Comparison of ENCODE assay signal across 7 cellular contexts in the genomic region with DNA sequence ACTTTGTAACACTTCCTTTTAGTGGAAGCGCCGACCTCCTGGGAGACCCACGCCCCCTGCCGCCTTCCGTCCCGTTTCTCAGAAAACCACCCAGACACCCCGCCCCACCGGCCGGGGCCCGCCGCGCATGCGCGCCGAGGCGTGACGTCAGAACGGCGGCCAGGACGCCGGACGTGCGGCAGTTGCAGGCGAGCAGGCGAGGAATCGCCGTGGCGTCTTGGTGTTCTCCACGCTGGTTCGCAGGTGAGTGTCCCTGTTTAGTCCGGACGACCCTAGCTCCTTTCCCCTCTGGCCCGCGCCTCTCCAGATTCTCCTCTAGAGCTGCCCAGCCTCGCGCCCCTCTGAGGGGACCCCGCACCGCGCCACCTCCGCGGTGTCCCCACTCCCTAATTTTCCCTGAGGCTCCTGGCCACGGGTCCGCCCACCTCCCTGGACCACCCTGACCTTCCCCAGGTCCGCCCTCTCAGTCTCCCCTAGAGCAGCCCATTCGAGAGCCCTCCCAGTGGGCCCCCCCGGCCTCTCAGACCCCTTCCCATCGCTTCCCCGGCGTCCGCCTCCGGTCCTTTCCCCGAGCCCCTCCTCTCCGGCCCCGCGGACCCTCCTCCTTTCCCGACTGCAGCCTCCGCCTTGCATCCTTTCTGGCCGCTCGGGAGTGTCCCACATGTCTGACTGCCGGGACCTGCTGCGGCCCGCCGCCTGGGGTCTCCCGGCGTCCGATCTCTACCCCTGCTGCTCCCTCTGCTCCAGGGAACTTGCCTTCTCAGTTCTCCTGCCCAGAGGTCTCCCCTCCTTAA. TPM values are rescaled to one million over a fixed set of nuclear protein-coding genes. Genes with fewer than 3 reads are reported as not detected.
A peak's percentile ranks its signal among the peaks of the same experiment; 100 is the strongest.
DNase-seq lines count a peak whose midpoint lies in the region; ATAC-seq and TF ChIP-seq lines count a peak whose summit lies in the region.

TSS of gene PLEKHB2 (plus strand) at position 181 of the 794 bp plus-strand sequence. CDS start 15,606 bp downstream, outside the sequence.

- WGBS in sigmoid colon, 2 donors: 1% methylated on average over 66 of the region's 66 CpGs

- peak within 1 kb of the TSS; percentile 75 to 98 (median 87) for H3K4me3 ChIP-seq in sigmoid colon

- peak; percentile 79 to 93 for TF ChIP-seq POLR2A in sigmoid colon (IDR thresholded peaks at IDR 0.05)

- no peaks in the 10 kb centered on the region for H3K9me3 ChIP-seq in sigmoid colon

- ATAC-seq in GM18502 (IDR thresholded peaks at IDR 0.05; ENCODE audit: poor library complexity, unreplicated experiment) (peak; percentile 77), HG02798 (IDR thresholded peaks at IDR 0.05; ENCODE audit: poor library complexity, unreplicated experiment) (peak; percentile 89)

- no peaks in the 10 kb centered on the region for H3K36me3 ChIP-seq in sigmoid colon

- TF ChIP-seq CTCF in sigmoid colon (IDR thresholded peaks at IDR 0.05): no peak

- intact Hi-C loops in sigmoid colon (cut with DNase I): loop anchor here (1.0 to 10.0 kb wide), 3 partner anchors 11 to 751 kb away; partner anchors contain the start of genes MZT2A and PTPN18

- TF ChIP-seq EP300 in sigmoid colon (IDR thresholded peaks at IDR 0.05): no peak

- H3K27ac ChIP-seq in sigmoid colon: peak within 1 kb of the TSS; percentile 85 to 94 (median 90)

- no peaks in the 10 kb centered on the region for H3K27me3 ChIP-seq in sigmoid colon

- peaks cover 0 to 31% (median 23%) of the 10 kb centered on the region in 4 donors for H3K4me1 ChIP-seq in sigmoid colon

- DNase-seq in NCI-H1417 treated with DMSO at 0.1 percent for 48 hours (lab: John Stamatoyannopoulos, UW) (peak; percentile 58), T1000 (lab: John Stamatoyannopoulos, UW) (peak; percentile 82), astrocyte of the hippocampus (ENCODE audit: low read depth, low spot score) (peak; percentile 97), hypothalamus (lab: John Stamatoyannopoulos, UW) (peak; percentile 56 to 95 (median 86)), sigmoid colon (peak; percentile 94)

RNA-seq across cellular contexts. Expression of gene PLEKHB2, which starts in this region (rescaled TPM):
- 10 to 100 TPM; 28.8 to 39.6 (median 33.7) TPM for total RNA-seq in sigmoid colon
- polyA plus RNA-seq in sigmoid colon: 100 to 1,000 TPM in 1 of 3 donors, 10 to 100 TPM in 2; 59.3 to 160 (median 96.1) TPM

Comparison
In these comparisons a context has a peak if more than half of its experiments do, and no peak if none do; other contexts are left out.
1. Peak in every context shown above with its lines: DNase-seq, ATAC-seq, H3K4me3 ChIP-seq and H3K27ac ChIP-seq.